19 cellular contexts compared by ENCODE assay signal in the genomic region with DNA sequence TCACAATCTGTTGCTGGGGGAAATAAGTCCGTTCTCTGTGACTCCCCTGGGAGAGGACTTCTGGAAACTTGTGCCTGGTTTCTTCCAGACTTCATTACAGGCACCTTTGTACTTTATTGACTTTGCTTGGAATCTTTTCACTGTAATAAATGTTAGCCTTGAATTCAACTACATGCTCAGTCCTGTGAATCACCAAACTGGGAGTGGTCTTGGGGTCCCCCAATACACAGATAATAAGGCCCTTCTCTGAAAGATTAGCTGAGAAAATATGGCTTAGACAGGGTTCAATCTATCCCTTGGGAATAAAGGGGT.
"Had no signal": no experiment of that assay in that cellular context is flagged by ENCODE, and none has a peak within 500 bp of the region (broad histone marks: within the 10 kb centered on the region; RNA-seq: fewer than 3 reads in every experiment).

No MANE protein-coding gene starts in this region.

- H3K9ac ChIP-seq: neural progenitor cell, parathyroid adenoma had no signal

- H2AFZ ChIP-seq: neural progenitor cell, parathyroid adenoma had no signal

- H3K4me1 ChIP-seq: foreskin keratinocyte, parathyroid adenoma, prostate gland, right lobe of liver, stomach, upper lobe of left lung, uterus had no signal

- H3K79me2 ChIP-seq: parathyroid adenoma had no signal

- ATAC-seq: foreskin keratinocyte; natural killer cell treated with Interleukin-12 subunit alpha and Interleukin-12 subunit beta and Interleukin-15 and Interleukin-18, amount 100 ng/mL, for 72 hours; right lobe of liver had no signal

- H3K27me3 ChIP-seq: foreskin keratinocyte, neural progenitor cell, right lobe of liver, stomach, upper lobe of left lung, uterus had no signal

- H3K27ac ChIP-seq: foreskin keratinocyte, neural progenitor cell, parathyroid adenoma, prostate gland, right lobe of liver, stomach, thoracic aorta, upper lobe of left lung, uterus had no signal

- H3K4me2 ChIP-seq: neural progenitor cell had no signal

- H3K9me3 ChIP-seq: prostate gland, right lobe of liver, stomach, thoracic aorta, upper lobe of left lung, uterus had no signal

- H3K36me3 ChIP-seq: neural progenitor cell, prostate gland, right lobe of liver, thoracic aorta, uterus had no signal

- DNase-seq: cerebellar nuclear complex; dermis blood vessel endothelial cell; erythroblast; hippocampal formation; mammary epithelial cell; retina; right lobe of liver; stimulated activated CD4-positive, alpha-beta T cell treated with anti-CD3 and anti-CD28 coated beads, Interleukin-2, amount 100 ng/mL, for 24 hours; stimulated activated naive CD4-positive, alpha-beta T cell; stomach; substantia nigra; upper lobe of left lung; uterus had no signal

- H3K4me3 ChIP-seq: neural progenitor cell, prostate gland, right lobe of liver, stomach, thoracic aorta, upper lobe of left lung, uterus had no signal
